In the genomic region with DNA sequence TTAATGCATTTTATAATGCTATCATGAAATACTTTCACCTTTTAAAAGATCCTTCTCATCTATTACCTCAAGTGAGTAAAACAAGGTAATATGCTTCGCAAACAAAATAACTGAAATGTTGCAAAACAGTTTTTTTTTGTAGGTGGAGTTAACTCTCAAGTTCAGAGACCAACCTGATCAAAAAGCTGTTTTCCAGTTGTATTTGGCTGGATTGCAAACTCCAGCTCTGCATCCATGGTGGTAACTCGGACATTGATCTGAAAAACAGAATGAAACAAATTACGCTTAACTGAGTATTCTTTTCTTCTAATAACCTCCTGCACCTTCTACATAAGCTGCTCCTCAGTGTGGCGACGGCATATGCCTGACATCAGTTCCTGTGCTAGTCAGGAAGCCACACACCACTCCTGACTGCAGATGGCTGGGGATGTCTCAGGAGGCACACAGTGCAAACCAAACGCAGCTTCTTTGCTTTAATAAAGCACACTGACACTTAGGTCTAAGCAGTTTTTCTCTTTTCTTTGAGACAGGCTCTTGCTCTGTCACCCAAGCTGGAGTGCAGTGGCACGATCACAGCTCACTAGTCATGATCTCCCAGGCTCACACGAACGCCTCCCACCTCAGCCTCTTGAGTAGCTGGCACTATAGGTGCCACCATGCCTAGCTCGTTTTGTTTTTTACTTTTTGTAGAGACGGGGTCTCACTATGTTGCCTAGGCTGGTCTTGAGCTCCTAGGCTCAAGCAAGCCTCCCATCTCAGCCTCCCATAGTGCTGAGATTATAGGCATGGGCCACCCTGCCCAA, we compare ENCODE assay signal across 10 cellular contexts. TPM values are rescaled to one million over a fixed set of nuclear protein-coding genes. Genes with fewer than 3 reads are reported as not detected.
A peak's percentile ranks its signal among the peaks of the same experiment; 100 is the strongest.
DNase-seq lines count a peak whose midpoint lies in the region; ATAC-seq and TF ChIP-seq lines count a peak whose summit lies in the region.
"Had no signal": no experiment of that assay in that cellular context is flagged by ENCODE, and none has a peak within 500 bp of the region (broad histone marks: within the 10 kb centered on the region; RNA-seq: fewer than 3 reads in every experiment).

No MANE protein-coding gene starts in this region.

- H3K27ac ChIP-seq in endodermal cell (ENCODE audit: low read depth, low read length), result peak overlapping the region; percentile 65
- H3K27ac ChIP-seq in upper lobe of right lung, result no peak overlapping the region
- H3K27ac ChIP-seq: C4-2B had no signal

- no peak for TF ChIP-seq CTCF in endodermal cell (conservative IDR thresholded peaks at IDR 0.05)
- TF ChIP-seq CTCF in upper lobe of right lung (IDR thresholded peaks at IDR 0.05), result no peak

- H3K9me3 ChIP-seq in T-helper 17 cell (ENCODE audit: control insufficient read depth, low read length, poor library complexity, severe bottlenecking) (no peaks in the 10 kb centered on the region), endodermal cell (ENCODE audit: control insufficient read depth, low read length) (no peaks in the 10 kb centered on the region), upper lobe of right lung (no peaks in the 10 kb centered on the region)

- H3K27ac Mint-ChIP-seq in T-helper 17 cell (peak overlapping the region; percentile 92), endodermal cell (peak overlapping the region; percentile 19)

- H3K4me1 Mint-ChIP-seq in T-helper 17 cell, result peaks cover 42% of the 10 kb centered on the region
- peaks cover 20% of the 10 kb centered on the region for H3K4me1 Mint-ChIP-seq in endodermal cell

- ATAC-seq in T-helper 17 cell (peak; percentile 83), upper lobe of right lung (peak; percentile 18), HG02973 (IDR thresholded peaks at IDR 0.05; ENCODE audit: unreplicated experiment) (no peak)

- H3K4me1 ChIP-seq in endodermal cell (ENCODE audit: control insufficient read depth, insufficient read depth, low read length) (peaks cover 10% of the 10 kb centered on the region), upper lobe of right lung (peaks cover 31% of the 10 kb centered on the region)

- 87 to 90% methylated on average over 10 to 11 of the region's 11 CpGs for WGBS in endodermal cell (ENCODE audit: insufficient coverage in 1 of 2, insufficient read length in 1 of 2), 2 experiments

- no peaks in the 10 kb centered on the region for H3K9me3 Mint-ChIP-seq in endodermal cell

- H3K36me3 ChIP-seq in endodermal cell (ENCODE audit: control insufficient read depth, insufficient read depth, low read length) (peaks cover 63% of the 10 kb centered on the region), upper lobe of right lung (peaks cover 43% of the 10 kb centered on the region)

- intact Hi-C loops in upper lobe of right lung (cut with DNase I), result no loop called here

- DNase-seq in stimulated activated CD4-positive, alpha-beta T cell treated with anti-CD3 and anti-CD28 coated beads, Interleukin-15, amount 100 ng/mL, for 24 hours, result peak; percentile 40
- DNase-seq in stimulated activated CD4-positive, alpha-beta T cell treated with anti-CD3 and anti-CD28 coated beads, Interleukin-2, amount 100 ng/mL, for 24 hours, result no peak
- DNase-seq in T-helper 17 cell (no peak), endodermal cell (peak; percentile 44), upper lobe of right lung (no peak), NCI-H1048 (lab: John Stamatoyannopoulos, UW) (no peak), midbrain (lab: John Stamatoyannopoulos, UW) (no peak)
- DNase-seq: NCI-H2081 treated with DMSO at 0.1 percent for 48 hours had no signal

- H3K27me3 ChIP-seq in endodermal cell (ENCODE audit: control insufficient read depth, insufficient read depth, low read length, poor library complexity, severe bottlenecking) (no peaks in the 10 kb centered on the region), upper lobe of right lung (no peaks in the 10 kb centered on the region)

- H3K9ac ChIP-seq in endodermal cell (ENCODE audit: extremely low read depth, low read length, poor library complexity, severe bottlenecking), result no peak overlapping the region

- no peak overlapping the region for H3K4me3 ChIP-seq in endodermal cell (ENCODE audit: low read length)
- no peak overlapping the region for H3K4me3 ChIP-seq in upper lobe of right lung

- H3K36me3 Mint-ChIP-seq in T-helper 17 cell (ENCODE audit: low read depth), result peaks cover 9% of the 10 kb centered on the region
- peaks cover 64% of the 10 kb centered on the region for H3K36me3 Mint-ChIP-seq in endodermal cell (ENCODE audit: low read depth)

- H3K27me3 Mint-ChIP-seq in T-helper 17 cell, result no peaks in the 10 kb centered on the region
- no peaks in the 10 kb centered on the region for H3K27me3 Mint-ChIP-seq in endodermal cell (ENCODE audit: insufficient read depth)

- H3K4me3 Mint-ChIP-seq in T-helper 17 cell (peak overlapping the region; percentile 84), endodermal cell (no peak overlapping the region)

RNA-seq across cellular contexts. Expression of a gene that starts 29.9 kb away (rescaled TPM):
- 100 to 1,000 TPM; 341 to 361 TPM for total RNA-seq in T-helper 17 cell
- 100 to 1,000 TPM; 145 to 209 TPM for total RNA-seq in endodermal cell
- polyA plus RNA-seq in endodermal cell (2013, experiment 1 of 2), result 118 TPM
- 115 TPM for polyA plus RNA-seq in endodermal cell (2013, experiment 2 of 2)
- total RNA-seq in upper lobe of right lung, result 260 TPM

Comparison
In these comparisons a context has a peak if more than half of its experiments do, and no peak if none do; other contexts are left out.
1. DNase-seq: peak in stimulated activated CD4-positive, alpha-beta T cell treated with anti-CD3 and anti-CD28 coated beads, Interleukin-15, amount 100 ng/mL, for 24 hours (single experiment) and endodermal cell (single experiment); none in stimulated activated CD4-positive, alpha-beta T cell treated with anti-CD3 and anti-CD28 coated beads, Interleukin-2, amount 100 ng/mL, for 24 hours (0 of 2), T-helper 17 cell (0 of 3), upper lobe of right lung (single experiment), NCI-H1048 (single experiment) and midbrain (single experiment).